Comparison of ENCODE assay signal across 9 cellular contexts in the genomic region with DNA sequence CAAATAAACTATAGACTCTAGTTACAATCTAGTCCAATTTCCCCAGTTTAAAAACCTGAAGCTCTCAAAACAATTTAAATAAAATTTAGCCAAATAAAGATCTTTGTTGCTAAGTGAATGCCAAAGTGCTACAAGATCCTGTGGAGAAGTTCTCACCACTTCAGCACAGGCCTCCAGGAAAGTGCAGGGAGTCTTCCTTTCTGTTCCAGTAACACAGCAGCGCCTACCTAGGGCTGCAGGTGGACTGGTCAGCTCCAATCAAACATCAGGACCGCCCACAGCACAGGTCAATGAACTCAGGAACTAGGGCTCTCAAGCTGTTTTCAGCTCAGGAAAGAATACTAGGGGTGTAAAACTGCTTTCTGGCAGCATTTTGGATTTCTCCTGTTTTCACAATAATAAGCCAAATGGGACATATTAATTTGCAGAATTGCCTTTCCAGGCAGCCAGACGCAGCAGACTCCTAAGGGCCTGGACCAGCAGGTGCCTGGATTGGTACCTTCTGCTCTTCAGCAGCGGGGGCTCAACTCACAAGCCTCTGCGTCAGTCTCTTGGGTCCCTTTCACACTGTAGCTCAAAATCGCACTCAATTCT. TPM values are rescaled to one million over a fixed set of nuclear protein-coding genes. Genes with fewer than 3 reads are reported as not detected.
DNase-seq lines count a peak whose midpoint lies in the region; ATAC-seq and TF ChIP-seq lines count a peak whose summit lies in the region.
"Had no signal": no experiment of that assay in that cellular context is flagged by ENCODE, and none has a peak within 500 bp of the region (broad histone marks: within the 10 kb centered on the region; RNA-seq: fewer than 3 reads in every experiment).

No MANE protein-coding gene starts in this region.

- H3K27ac ChIP-seq in CD8-positive, alpha-beta memory T cell (ENCODE audit: low read depth, low read length): no peak overlapping the region
- peak overlapping the region; percentile 97 for H3K27ac ChIP-seq in epithelial cell of prostate

- H3K36me3 Mint-ChIP-seq in CD8-positive, alpha-beta memory T cell: peaks cover 0 to 5% (median 1%) of the 10 kb centered on the region in 3 donors
- no peaks in the 10 kb centered on the region for H3K36me3 Mint-ChIP-seq in nephron (ENCODE audit: low read depth)

- H3K27me3 ChIP-seq in CD8-positive, alpha-beta memory T cell (ENCODE audit: insufficient read depth, low read length, poor library complexity, severe bottlenecking): peaks cover 8% of the 10 kb centered on the region

- no peak for DNase-seq in CD8-positive, alpha-beta memory T cell
- no peak for DNase-seq in Jurkat, Clone E6-1 (ENCODE audit: low read depth, low spot score)
- DNase-seq in epithelial cell of prostate (ENCODE audit: low read depth, low spot score) (no peak), cerebellar nuclear complex (lab: John Stamatoyannopoulos, UW) (no peak)

- no peaks in the 10 kb centered on the region for H3K36me3 ChIP-seq in CD8-positive, alpha-beta memory T cell (ENCODE audit: insufficient read depth, low read length)

- H3K27ac Mint-ChIP-seq in CD8-positive, alpha-beta memory T cell: peak overlapping the region in 2 of 8 donors; percentile 11 to 32
- peak overlapping the region; percentile 41 to 70 (median 67) for H3K27ac Mint-ChIP-seq in nephron
- H3K27ac Mint-ChIP-seq: dendritic cell treated with granulocyte-macrophage colony-stimulating factor and Interleukin-4, amounts not matched to agents 40 ng/mL and 50 ng/mL, for 4 days had no signal

- peak overlapping the region; percentile 36 to 88 (median 74) for H3K4me3 Mint-ChIP-seq in CD8-positive, alpha-beta memory T cell
- H3K4me3 Mint-ChIP-seq in nephron: peak overlapping the region; percentile 76 to 85 (median 85)
- H3K4me3 Mint-ChIP-seq: dendritic cell treated with granulocyte-macrophage colony-stimulating factor and Interleukin-4, amounts not matched to agents 40 ng/mL and 50 ng/mL, for 4 days had no signal

- H3K9me3 ChIP-seq in CD8-positive, alpha-beta memory T cell (ENCODE audit: low read length): no peaks in the 10 kb centered on the region

- H3K9me3 Mint-ChIP-seq in CD8-positive, alpha-beta memory T cell: no peaks in the 10 kb centered on the region
- H3K9me3 Mint-ChIP-seq in nephron: no peaks in the 10 kb centered on the region
- H3K9me3 Mint-ChIP-seq: dendritic cell treated with granulocyte-macrophage colony-stimulating factor and Interleukin-4, amounts not matched to agents 40 ng/mL and 50 ng/mL, for 4 days had no signal

- H3K4me1 ChIP-seq in CD8-positive, alpha-beta memory T cell (ENCODE audit: insufficient read depth, low read length): peaks cover 10% of the 10 kb centered on the region

- no peak for TF ChIP-seq CTCF in nephron (IDR thresholded peaks at IDR 0.05; ENCODE audit: unreplicated experiment in 3 of 3)

- peaks cover 12 to 29% (median 13%) of the 10 kb centered on the region in 3 donors for H3K4me1 Mint-ChIP-seq in CD8-positive, alpha-beta memory T cell
- H3K4me1 Mint-ChIP-seq in nephron: peaks cover 23% of the 10 kb centered on the region

- POLR2A ChIA-PET in CD8-positive, alpha-beta memory T cell (lab: Charles Lee): interaction anchor here (0.9 to 1.0 kb wide), 3 partner anchors 10 to 26 kb away, joined by 3 read pairs; no protein-coding TSS in a partner anchor

- CTCF ChIA-PET in CD8-positive, alpha-beta memory T cell (lab: Charles Lee): interaction anchor here (1.3 kb wide), 1 partner anchor 33 kb away, joined by 4 read pairs; no protein-coding TSS in a partner anchor

- ATAC-seq in HG03565 (IDR thresholded peaks at IDR 0.05; ENCODE audit: unreplicated experiment) (no peak), GM19395 (IDR thresholded peaks at IDR 0.05; ENCODE audit: unreplicated experiment) (no peak), HG02852 (IDR thresholded peaks at IDR 0.05; ENCODE audit: unreplicated experiment) (no peak)

- H3K4me3 ChIP-seq in CD8-positive, alpha-beta memory T cell (ENCODE audit: low read length): no peak overlapping the region
- H3K4me3 ChIP-seq in Jurkat, Clone E6-1 (ENCODE audit: low read length): peak overlapping the region; percentile 74

- H3K27me3 Mint-ChIP-seq in CD8-positive, alpha-beta memory T cell: peaks cover 24 to 44% of the 10 kb centered on the region in 2 donors
- peaks cover 73% of the 10 kb centered on the region for H3K27me3 Mint-ChIP-seq in nephron (ENCODE audit: low read depth)

RNA-seq across cellular contexts. Expression of a gene that starts 1.5 kb away (rescaled TPM):
- total RNA-seq in CD8-positive, alpha-beta memory T cell: under 1 TPM; 0.44 to 0.48 TPM
- polyA plus RNA-seq in CD8-positive, alpha-beta memory T cell: 0.15 TPM
- polyA plus RNA-seq in Jurkat, Clone E6-1 (2012; ENCODE audit: insufficient read depth, insufficient read length): 23.6 TPM
